1 cellular context compared by ENCODE assay signal in the genomic region with DNA sequence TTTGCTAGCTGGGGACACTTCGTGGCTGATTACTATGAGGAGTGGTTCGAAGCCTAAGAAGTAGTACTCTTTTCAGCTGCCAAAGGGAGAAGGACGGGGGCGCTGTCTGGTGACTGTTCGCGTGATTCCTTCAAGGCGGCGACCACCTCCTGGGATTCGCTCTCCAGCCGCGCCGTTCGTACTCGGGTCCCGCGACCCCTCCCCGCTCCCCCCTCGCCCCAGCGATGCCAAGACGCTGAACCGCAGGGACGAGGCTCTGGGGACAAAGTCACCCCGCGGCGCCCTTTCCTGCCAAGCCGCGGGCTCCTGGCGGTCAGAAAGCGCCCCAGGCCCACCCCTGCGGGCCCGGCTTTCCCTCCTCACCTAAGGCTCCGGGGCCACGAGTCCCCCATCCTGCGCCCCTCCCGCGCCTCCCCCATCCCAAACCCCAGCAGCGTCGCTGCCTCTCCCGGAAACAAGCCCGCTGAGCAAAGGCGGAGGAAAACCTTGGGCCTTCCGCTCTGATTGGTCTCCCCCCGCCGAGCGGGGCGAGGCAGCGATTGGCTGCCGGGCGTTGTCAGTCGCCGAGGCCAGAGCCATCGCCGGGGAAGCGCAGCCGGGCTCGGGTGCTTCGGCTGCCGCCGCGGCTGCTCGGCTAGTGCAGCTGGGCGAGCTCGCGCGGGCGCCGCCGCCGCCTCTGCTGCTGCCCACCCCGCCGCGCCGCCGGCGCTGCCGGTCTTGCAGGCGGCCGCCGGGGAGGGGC.
TF ChIP-seq lines count a peak whose summit lies in the region.

B3GALT1 (plus strand) TSS at position 572 of the 742 bp plus-strand sequence.

TF ChIP-seq in HCT116, 20 proteins besides CTCF, POLR2A, EP300 and RAD21 (continued from another document):
- TF ChIP-seq, protein P1, sequence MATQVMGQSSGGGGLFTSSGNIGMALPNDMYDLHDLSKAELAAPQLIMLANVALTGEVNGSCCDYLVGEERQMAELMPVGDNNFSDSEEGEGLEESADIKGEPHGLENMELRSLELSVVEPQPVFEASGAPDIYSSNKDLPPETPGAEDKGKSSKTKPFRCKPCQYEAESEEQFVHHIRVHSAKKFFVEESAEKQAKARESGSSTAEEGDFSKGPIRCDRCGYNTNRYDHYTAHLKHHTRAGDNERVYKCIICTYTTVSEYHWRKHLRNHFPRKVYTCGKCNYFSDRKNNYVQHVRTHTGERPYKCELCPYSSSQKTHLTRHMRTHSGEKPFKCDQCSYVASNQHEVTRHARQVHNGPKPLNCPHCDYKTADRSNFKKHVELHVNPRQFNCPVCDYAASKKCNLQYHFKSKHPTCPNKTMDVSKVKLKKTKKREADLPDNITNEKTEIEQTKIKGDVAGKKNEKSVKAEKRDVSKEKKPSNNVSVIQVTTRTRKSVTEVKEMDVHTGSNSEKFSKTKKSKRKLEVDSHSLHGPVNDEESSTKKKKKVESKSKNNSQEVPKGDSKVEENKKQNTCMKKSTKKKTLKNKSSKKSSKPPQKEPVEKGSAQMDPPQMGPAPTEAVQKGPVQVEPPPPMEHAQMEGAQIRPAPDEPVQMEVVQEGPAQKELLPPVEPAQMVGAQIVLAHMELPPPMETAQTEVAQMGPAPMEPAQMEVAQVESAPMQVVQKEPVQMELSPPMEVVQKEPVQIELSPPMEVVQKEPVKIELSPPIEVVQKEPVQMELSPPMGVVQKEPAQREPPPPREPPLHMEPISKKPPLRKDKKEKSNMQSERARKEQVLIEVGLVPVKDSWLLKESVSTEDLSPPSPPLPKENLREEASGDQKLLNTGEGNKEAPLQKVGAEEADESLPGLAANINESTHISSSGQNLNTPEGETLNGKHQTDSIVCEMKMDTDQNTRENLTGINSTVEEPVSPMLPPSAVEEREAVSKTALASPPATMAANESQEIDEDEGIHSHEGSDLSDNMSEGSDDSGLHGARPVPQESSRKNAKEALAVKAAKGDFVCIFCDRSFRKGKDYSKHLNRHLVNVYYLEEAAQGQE (IDR thresholded peaks at IDR 0.05; ENCODE audit: low read depth) = no peak
- TF ChIP-seq ZBTB33 (IDR thresholded peaks at IDR 0.05; ENCODE audit: extremely low read depth, insufficient replicate concordance, low read length) (no peak), SIN3A (IDR thresholded peaks at IDR 0.05; ENCODE audit: low read depth) (no peak), CBX3 (IDR thresholded peaks at IDR 0.05; ENCODE audit: low read depth) (no peak), ELF1 (IDR thresholded peaks at IDR 0.05; ENCODE audit: borderline replicate concordance, low read depth) (0 out of 2 replicates have a peak, but pooled peaks have one; percentile 22), YY1 (IDR thresholded peaks at IDR 0.05; ENCODE audit: extremely low read depth, insufficient replicate concordance, low read depth, low read length) (no peak), TCF7L2 (IDR thresholded peaks at IDR 0.05; ENCODE audit: borderline replicate concordance, extremely low read depth, insufficient read depth, insufficient read length) (no peak), EZH2 (IDR thresholded peaks at IDR 0.05) (no peak), JUND (IDR thresholded peaks at IDR 0.05) (no peak), CEBPB (IDR thresholded peaks at IDR 0.05; ENCODE audit: low read depth) (no peak), POLR2AphosphoS5 (IDR thresholded peaks at IDR 0.05; ENCODE audit: low read depth, low read length) (peak; percentile 61)
- TF ChIP-seq, protein P2, sequence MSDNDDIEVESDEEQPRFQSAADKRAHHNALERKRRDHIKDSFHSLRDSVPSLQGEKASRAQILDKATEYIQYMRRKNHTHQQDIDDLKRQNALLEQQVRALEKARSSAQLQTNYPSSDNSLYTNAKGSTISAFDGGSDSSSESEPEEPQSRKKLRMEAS (IDR thresholded peaks at IDR 0.05) = peak; percentile 23; the same call in 1 of the 2 replicates
